Comparison of ENCODE assay signal across 7 cellular contexts in genomic region chr13:53260594-53260993, GRCh38.
"Had no signal": no experiment of that assay in that cellular context is flagged by ENCODE, and none has a peak within 500 bp of the region (broad histone marks: within the 10 kb centered on the region; RNA-seq: fewer than 3 reads in every experiment).

No MANE protein-coding gene starts in this region.

- H3K4me3 Mint-ChIP-seq: GM23338, H9, HFFc6 had no signal

- H3K27ac Mint-ChIP-seq: GM23338, H9, HFFc6 had no signal

- H3K9me3 Mint-ChIP-seq: GM23338, H9 had no signal

- DNase-seq: GM23248, GOT3, H7, H9, HCEC 1CT, HFFc6 had no signal
